1 cellular context compared by ENCODE assay signal in the genomic region with DNA sequence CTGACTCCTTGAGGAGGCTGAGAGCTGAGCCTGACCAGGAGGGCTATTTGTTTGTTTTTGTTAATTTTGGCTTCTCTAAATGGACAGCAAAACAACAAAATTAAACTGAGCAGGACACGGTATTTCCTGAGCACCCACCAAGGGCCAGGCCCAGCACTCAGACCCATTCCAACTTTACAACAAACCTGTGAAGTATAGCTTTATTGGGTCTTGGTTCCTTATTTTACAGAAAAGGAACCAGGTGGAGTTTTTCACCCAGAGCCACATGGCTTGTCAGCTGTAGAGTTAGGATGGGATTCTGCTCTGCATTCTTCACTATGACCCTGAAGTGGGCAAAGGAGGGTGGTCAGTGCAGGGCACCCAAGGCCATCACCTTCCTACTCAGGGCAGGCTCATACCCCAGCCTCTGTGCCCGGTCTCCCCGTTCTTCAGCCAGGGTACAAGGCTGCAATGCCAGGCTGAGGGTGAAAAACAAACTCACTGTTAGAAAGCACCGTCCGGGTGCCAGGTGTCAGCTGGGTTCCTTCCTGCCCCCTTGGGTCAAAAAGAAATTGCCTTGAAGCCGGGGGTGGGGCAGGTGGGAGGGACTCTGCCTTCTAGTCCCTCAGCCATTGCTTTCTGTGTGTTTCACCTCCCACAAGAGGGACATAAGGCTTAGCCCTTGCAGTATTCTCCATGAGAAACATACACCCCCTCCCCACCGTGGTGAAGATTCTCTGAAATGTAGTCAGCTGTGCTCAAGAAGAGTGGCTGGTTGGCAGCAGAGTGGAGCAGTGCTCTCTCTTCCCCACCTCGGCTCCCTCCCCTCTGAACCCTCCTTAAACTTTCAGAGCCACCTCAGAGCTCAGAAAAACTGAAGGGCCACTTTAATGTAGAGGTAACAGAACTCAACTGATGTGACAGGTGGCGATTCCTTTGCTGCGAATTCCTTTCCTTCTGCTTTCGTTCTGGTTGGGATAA.
TF ChIP-seq lines count a peak whose summit lies in the region.

No MANE protein-coding gene starts in this region.

TF ChIP-seq in GM23338, 12 proteins besides CTCF, POLR2A, EP300 and RAD21:
- TF ChIP-seq, protein P1, sequence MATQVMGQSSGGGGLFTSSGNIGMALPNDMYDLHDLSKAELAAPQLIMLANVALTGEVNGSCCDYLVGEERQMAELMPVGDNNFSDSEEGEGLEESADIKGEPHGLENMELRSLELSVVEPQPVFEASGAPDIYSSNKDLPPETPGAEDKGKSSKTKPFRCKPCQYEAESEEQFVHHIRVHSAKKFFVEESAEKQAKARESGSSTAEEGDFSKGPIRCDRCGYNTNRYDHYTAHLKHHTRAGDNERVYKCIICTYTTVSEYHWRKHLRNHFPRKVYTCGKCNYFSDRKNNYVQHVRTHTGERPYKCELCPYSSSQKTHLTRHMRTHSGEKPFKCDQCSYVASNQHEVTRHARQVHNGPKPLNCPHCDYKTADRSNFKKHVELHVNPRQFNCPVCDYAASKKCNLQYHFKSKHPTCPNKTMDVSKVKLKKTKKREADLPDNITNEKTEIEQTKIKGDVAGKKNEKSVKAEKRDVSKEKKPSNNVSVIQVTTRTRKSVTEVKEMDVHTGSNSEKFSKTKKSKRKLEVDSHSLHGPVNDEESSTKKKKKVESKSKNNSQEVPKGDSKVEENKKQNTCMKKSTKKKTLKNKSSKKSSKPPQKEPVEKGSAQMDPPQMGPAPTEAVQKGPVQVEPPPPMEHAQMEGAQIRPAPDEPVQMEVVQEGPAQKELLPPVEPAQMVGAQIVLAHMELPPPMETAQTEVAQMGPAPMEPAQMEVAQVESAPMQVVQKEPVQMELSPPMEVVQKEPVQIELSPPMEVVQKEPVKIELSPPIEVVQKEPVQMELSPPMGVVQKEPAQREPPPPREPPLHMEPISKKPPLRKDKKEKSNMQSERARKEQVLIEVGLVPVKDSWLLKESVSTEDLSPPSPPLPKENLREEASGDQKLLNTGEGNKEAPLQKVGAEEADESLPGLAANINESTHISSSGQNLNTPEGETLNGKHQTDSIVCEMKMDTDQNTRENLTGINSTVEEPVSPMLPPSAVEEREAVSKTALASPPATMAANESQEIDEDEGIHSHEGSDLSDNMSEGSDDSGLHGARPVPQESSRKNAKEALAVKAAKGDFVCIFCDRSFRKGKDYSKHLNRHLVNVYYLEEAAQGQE (IDR thresholded peaks at IDR 0.05; ENCODE audit: unreplicated experiment), result no peak
- no peak for TF ChIP-seq ZNF114 (CRISPR knock-in tag; IDR thresholded peaks at IDR 0.05)
